In the genomic region with DNA sequence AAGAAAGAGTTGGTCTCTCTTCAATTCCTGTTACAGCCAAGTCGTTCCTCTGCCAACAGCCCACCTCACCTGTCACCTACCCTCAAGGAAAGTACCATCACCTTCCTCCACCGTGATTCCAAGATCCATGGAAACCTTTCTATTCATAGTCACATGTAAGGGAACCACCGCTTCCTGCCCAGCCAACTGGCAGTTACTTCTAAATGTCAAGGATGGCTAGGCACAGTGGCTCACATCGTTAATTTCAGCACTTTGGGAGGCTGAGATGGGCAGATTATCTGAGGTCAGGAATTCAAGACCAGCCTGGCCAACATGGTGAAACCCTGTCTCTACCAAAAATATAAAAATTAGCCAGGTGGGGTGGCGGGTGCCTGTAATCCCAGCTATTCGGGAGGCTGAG, we compare ENCODE assay signal across 22 cellular contexts.
DNase-seq lines count a peak whose midpoint lies in the region; ATAC-seq and TF ChIP-seq lines count a peak whose summit lies in the region.
"Had no signal": no experiment of that assay in that cellular context is flagged by ENCODE, and none has a peak within 500 bp of the region (broad histone marks: within the 10 kb centered on the region; RNA-seq: fewer than 3 reads in every experiment).

No MANE protein-coding gene starts in this region.

- H2AFZ ChIP-seq in OCI-LY1 (ENCODE audit: low read length) (no peak overlapping the region), trophoblast cell (ENCODE audit: insufficient read depth, low read length, poor library complexity) (no peak overlapping the region), hepatocyte (no peak overlapping the region)

- H3F3A ChIP-seq in OCI-LY1 (ENCODE audit: insufficient read depth, low read length), result no peaks in the 10 kb centered on the region

- peaks cover 66% of the 10 kb centered on the region for H3K4me1 ChIP-seq in CD4-positive, CD25-positive, alpha-beta regulatory T cell (ENCODE audit: control insufficient read depth, insufficient read depth, low read length, poor library complexity, severe bottlenecking)
- H3K4me1 ChIP-seq in OCI-LY1 (ENCODE audit: insufficient read depth, low read length, severe bottlenecking), result peaks cover 77% of the 10 kb centered on the region
- peaks cover 23 to 36% of the 10 kb centered on the region in 2 experiments for H3K4me1 ChIP-seq in trophoblast cell (ENCODE audit: control insufficient read depth in 1 of 2, insufficient read depth in 2 of 2, low read length in 2 of 2)
- H3K4me1 ChIP-seq in lower lobe of right lung, result peaks cover 26% of the 10 kb centered on the region
- peaks cover 24% of the 10 kb centered on the region for H3K4me1 ChIP-seq in hepatocyte (ENCODE audit: insufficient read depth)

- no peak overlapping the region for H3K4ac ChIP-seq in trophoblast cell (ENCODE audit: low read depth, low read length)

- peak overlapping the region; percentile 81 to 99 (median 95) for H3K27ac Mint-ChIP-seq in CD4-positive, CD25-positive, alpha-beta regulatory T cell
- H3K27ac Mint-ChIP-seq in central memory CD8-positive, alpha-beta T cell (ENCODE audit: low read depth), result peak overlapping the region; percentile 50
- H3K27ac Mint-ChIP-seq: activated CD4-positive, alpha-beta T cell treated with anti-CD3 and anti-CD28 coated beads for 36 hours; HFFc6; T-helper 1 cell treated with Interleukin-12 subunit alpha and Interleukin-12 subunit beta and Interleukin-4 antibody, amounts not matched to agents 30 μg/mL and 1 μg/mL, for 36 hours had no signal

- H3K9me3 ChIP-seq in CD4-positive, CD25-positive, alpha-beta regulatory T cell (ENCODE audit: control insufficient read depth in 2 of 2, low read length in 2 of 2), result peaks cover 10 to 14% of the 10 kb centered on the region in 2 experiments
- H3K9me3 ChIP-seq in OCI-LY1 (ENCODE audit: low read length) (no peaks in the 10 kb centered on the region), trophoblast cell (ENCODE audit: insufficient read depth, low read depth, low read length) (no peaks in the 10 kb centered on the region), lower lobe of right lung (no peaks in the 10 kb centered on the region), hepatocyte (ENCODE audit: low read depth) (no peaks in the 10 kb centered on the region)
- H3K9me3 ChIP-seq: upper lobe of right lung had no signal

- H3K4me2 ChIP-seq in OCI-LY1 (ENCODE audit: low read length) (no peak overlapping the region), trophoblast cell (ENCODE audit: low read length) (no peak overlapping the region), hepatocyte (no peak overlapping the region)

- H3K27me3 Mint-ChIP-seq in CD4-positive, CD25-positive, alpha-beta regulatory T cell, result no peaks in the 10 kb centered on the region
- no peaks in the 10 kb centered on the region for H3K27me3 Mint-ChIP-seq in central memory CD8-positive, alpha-beta T cell
- H3K27me3 Mint-ChIP-seq: activated CD4-positive, alpha-beta T cell treated with anti-CD3 and anti-CD28 coated beads for 36 hours; natural killer cell treated with Interleukin-12 subunit alpha and Interleukin-12 subunit beta and Interleukin-15 and Interleukin-18, amount 100 ng/mL, for 72 hours had no signal

- H3K18ac ChIP-seq in trophoblast cell (ENCODE audit: low read length), result peak overlapping the region; percentile 11

- H4K8ac ChIP-seq in trophoblast cell (ENCODE audit: low read depth, low read length), result no peak overlapping the region

- no peak overlapping the region for H3K4me3 ChIP-seq in CD4-positive, CD25-positive, alpha-beta regulatory T cell (ENCODE audit: low read depth, low read length)
- H3K4me3 ChIP-seq in OCI-LY1 (ENCODE audit: low read depth, low read length, poor library complexity, severe bottlenecking), result no peak overlapping the region
- H3K4me3 ChIP-seq in trophoblast cell (ENCODE audit: low read depth, low read length), result no peak overlapping the region
- no peak overlapping the region for H3K4me3 ChIP-seq in lower lobe of right lung
- H3K4me3 ChIP-seq in hepatocyte, result no peak overlapping the region
- H3K4me3 ChIP-seq: SK-N-MC, upper lobe of right lung had no signal

- TF ChIP-seq CTCF in OCI-LY1 (IDR thresholded peaks at IDR 0.05; ENCODE audit: low read length) (no peak), lower lobe of right lung (IDR thresholded peaks at IDR 0.05) (no peak), hepatocyte (IDR thresholded peaks at IDR 0.05; ENCODE audit: poor library complexity) (no peak)

- peak overlapping the region; percentile 31 to 68 (median 52) for H3K4me3 Mint-ChIP-seq in CD4-positive, CD25-positive, alpha-beta regulatory T cell
- no peak overlapping the region for H3K4me3 Mint-ChIP-seq in central memory CD8-positive, alpha-beta T cell
- H3K4me3 Mint-ChIP-seq: activated CD4-positive, alpha-beta T cell treated with anti-CD3 and anti-CD28 coated beads for 36 hours; activated T-cell treated with anti-CD3 and anti-CD28 coated beads, Interleukin-2, amount 50 U/mL, for 4 hours; HFFc6; natural killer cell treated with Interleukin-12 subunit alpha and Interleukin-12 subunit beta and Interleukin-15 and Interleukin-18, amount 100 ng/mL, for 72 hours; T-helper 1 cell treated with Interleukin-12 subunit alpha and Interleukin-12 subunit beta and Interleukin-4 antibody, amounts not matched to agents 30 μg/mL and 1 μg/mL, for 36 hours had no signal

- no peak for ATAC-seq in CD4-positive, CD25-positive, alpha-beta regulatory T cell (ENCODE audit: low read depth in 2 of 2)
- no peak for ATAC-seq in central memory CD8-positive, alpha-beta T cell (replicated peaks; ENCODE audit: extremely low read depth, poor library complexity, severe bottlenecking)
- ATAC-seq in lower lobe of right lung, result no peak
- ATAC-seq: activated CD4-positive, alpha-beta T cell treated with anti-CD3 and anti-CD28 coated beads for 36 hours; activated T-cell treated with anti-CD3 and anti-CD28 coated beads, Interleukin-2, amount 50 U/mL, for 4 hours; natural killer cell treated with Interleukin-12 subunit alpha and Interleukin-12 subunit beta and Interleukin-15 and Interleukin-18, amount 100 ng/mL, for 72 hours; right cardiac atrium; upper lobe of right lung had no signal

- peak overlapping the region; percentile 52 for H3K27ac ChIP-seq in CD4-positive, CD25-positive, alpha-beta regulatory T cell (ENCODE audit: insufficient read depth, low read length, poor library complexity, severe bottlenecking)
- H3K27ac ChIP-seq in OCI-LY1 (ENCODE audit: low read depth, low read length, poor library complexity, severe bottlenecking) (peak overlapping the region; percentile 36), trophoblast cell (ENCODE audit: low read depth, low read length) (no peak overlapping the region), lower lobe of right lung (no peak overlapping the region), hepatocyte (no peak overlapping the region)
- H3K27ac ChIP-seq: SK-N-MC, upper lobe of right lung had no signal

- peak overlapping the region; percentile 6 for H2AK5ac ChIP-seq in trophoblast cell (ENCODE audit: low read length)

- H4K91ac ChIP-seq in trophoblast cell (ENCODE audit: low read depth, low read length), result peak overlapping the region; percentile 20

- WGBS in trophoblast cell (ENCODE audit: extremely low coverage, insufficient coverage, insufficient read length), result no CpG with 5 or more reads among the region's 6 CpGs
- 95% methylated on average over 6 of the region's 6 CpGs for WGBS in hepatocyte (ENCODE audit: low lambda C conversion rate, missing lambda C conversion rate)

- H3K36me3 ChIP-seq in CD4-positive, CD25-positive, alpha-beta regulatory T cell (ENCODE audit: control insufficient read depth, insufficient read depth, low read length), result peaks cover 4% of the 10 kb centered on the region
- H3K36me3 ChIP-seq in OCI-LY1 (ENCODE audit: insufficient read depth, low read length) (peaks cover 7% of the 10 kb centered on the region; the same call in 1 of the 2 replicates), trophoblast cell (ENCODE audit: control insufficient read depth in 1 of 2, insufficient read depth in 2 of 2, low read length in 2 of 2) (no peaks in the 10 kb centered on the region), lower lobe of right lung (no peaks in the 10 kb centered on the region), hepatocyte (replicated peaks; ENCODE audit: insufficient read depth, low read depth) (no peaks in the 10 kb centered on the region)
- H3K36me3 ChIP-seq: upper lobe of right lung had no signal

- DNase-seq in CD4-positive, CD25-positive, alpha-beta regulatory T cell, result no peak
- no peak for DNase-seq in central memory CD8-positive, alpha-beta T cell (ENCODE audit: low spot score in 2 of 2)
- DNase-seq in trophoblast cell, result no peak
- DNase-seq in lower lobe of right lung, result no peak
- no peak for DNase-seq in NCI-H128 (lab: John Stamatoyannopoulos, UW; ENCODE audit: unreplicated experiment)
- no peak for DNase-seq in hepatocyte (ENCODE audit: low spot score)
- DNase-seq: activated CD4-positive, alpha-beta T cell treated with anti-CD3 and anti-CD28 coated beads for 36 hours; activated CD8-positive, alpha-beta memory T cell treated with anti-CD3 and anti-CD28 coated beads for 24 hours; activated naive CD4-positive, alpha-beta T cell treated with Interleukin-2 at 50 U/mL for 16 hours; activated T-cell treated with anti-CD3 and anti-CD28 coated beads, Interleukin-2, amount 50 U/mL, for 4 hours; dermis blood vessel endothelial cell; HFFc6; midbrain; NCI-H1694; right cardiac atrium; stimulated activated CD4-positive, alpha-beta T cell treated with anti-CD3 and anti-CD28 coated beads, Interleukin-2, amount 100 ng/mL, for 24 hours; substantia nigra; upper lobe of right lung had no signal

- H2BK12ac ChIP-seq in trophoblast cell (ENCODE audit: low read length), result peak overlapping the region; percentile 55

- H2BK120ac ChIP-seq in trophoblast cell (ENCODE audit: insufficient read depth, low read length, poor library complexity), result no peak overlapping the region

- H2BK5ac ChIP-seq in trophoblast cell (ENCODE audit: low read depth, low read length, poor library complexity), result no peak overlapping the region

- intact Hi-C loops in lower lobe of right lung (cut with DNase I), result no loop called here

- H3K79me2 ChIP-seq in OCI-LY1 (ENCODE audit: insufficient read depth, low read length), result peaks cover 68% of the 10 kb centered on the region
- H3K79me2 ChIP-seq in trophoblast cell (ENCODE audit: control insufficient read depth, insufficient read depth, low read length, poor library complexity), result peaks cover 2% of the 10 kb centered on the region
- peaks cover 18% of the 10 kb centered on the region for H3K79me2 ChIP-seq in hepatocyte

- H3K9me2 ChIP-seq in OCI-LY1 (ENCODE audit: low read depth, low read length), result no peaks in the 10 kb centered on the region
- H3K9me2 ChIP-seq in hepatocyte (replicated peaks; ENCODE audit: insufficient read depth), result no peaks in the 10 kb centered on the region

- H3K9ac ChIP-seq in OCI-LY1 (ENCODE audit: low read length), result no peak overlapping the region
- H3K9ac ChIP-seq in trophoblast cell (ENCODE audit: low read length), result no peak overlapping the region

- peaks cover 30% of the 10 kb centered on the region for H3K79me1 ChIP-seq in trophoblast cell (ENCODE audit: low read length)

- no peak overlapping the region for H3K14ac ChIP-seq in trophoblast cell (ENCODE audit: low read length)

- H4K20me1 ChIP-seq in OCI-LY1 (ENCODE audit: insufficient read depth, low read length) (no peaks in the 10 kb centered on the region), hepatocyte (ENCODE audit: insufficient read depth, poor library complexity, severe bottlenecking) (no peaks in the 10 kb centered on the region)

- peaks cover 40 to 92% (median 70%) of the 10 kb centered on the region in 4 donors for H3K4me1 Mint-ChIP-seq in CD4-positive, CD25-positive, alpha-beta regulatory T cell
- peaks cover 73% of the 10 kb centered on the region for H3K4me1 Mint-ChIP-seq in central memory CD8-positive, alpha-beta T cell

- H3K23ac ChIP-seq in trophoblast cell (ENCODE audit: low read length), result no peak overlapping the region

- H3K36me3 Mint-ChIP-seq in CD4-positive, CD25-positive, alpha-beta regulatory T cell, result peaks cover 11% of the 10 kb centered on the region
- H3K36me3 Mint-ChIP-seq in central memory CD8-positive, alpha-beta T cell (ENCODE audit: insufficient read depth), result peaks cover 1% of the 10 kb centered on the region
- H3K36me3 Mint-ChIP-seq: natural killer cell treated with Interleukin-12 subunit alpha and Interleukin-12 subunit beta and Interleukin-15 and Interleukin-18, amount 100 ng/mL, for 72 hours had no signal

- no peak overlapping the region for H4K12ac ChIP-seq in trophoblast cell (ENCODE audit: low read depth, low read length)

- peaks cover 4 to 17% (median 7%) of the 10 kb centered on the region in 7 donors for H3K9me3 Mint-ChIP-seq in CD4-positive, CD25-positive, alpha-beta regulatory T cell
- H3K9me3 Mint-ChIP-seq in central memory CD8-positive, alpha-beta T cell, result no peaks in the 10 kb centered on the region
- H3K9me3 Mint-ChIP-seq: activated T-cell treated with anti-CD3 and anti-CD28 coated beads, Interleukin-2, amount 50 U/mL, for 4 hours; HFFc6; natural killer cell treated with Interleukin-12 subunit alpha and Interleukin-12 subunit beta and Interleukin-15 and Interleukin-18, amount 100 ng/mL, for 72 hours; T-helper 1 cell treated with Interleukin-12 subunit alpha and Interleukin-12 subunit beta and Interleukin-4 antibody, amounts not matched to agents 30 μg/mL and 1 μg/mL, for 36 hours had no signal

- no peaks in the 10 kb centered on the region for H3K27me3 ChIP-seq in CD4-positive, CD25-positive, alpha-beta regulatory T cell (ENCODE audit: control insufficient read depth, insufficient read depth, low read length)
- H3K27me3 ChIP-seq in OCI-LY1 (ENCODE audit: insufficient read depth, low read length) (no peaks in the 10 kb centered on the region), trophoblast cell (ENCODE audit: insufficient read depth, low read length) (no peaks in the 10 kb centered on the region), lower lobe of right lung (ENCODE audit: low read depth) (no peaks in the 10 kb centered on the region), hepatocyte (no peaks in the 10 kb centered on the region)
- H3K27me3 ChIP-seq: upper lobe of right lung had no signal

Comparison
In these comparisons a context has a peak if more than half of its experiments do, and no peak if none do; other contexts are left out.
1. H3K27ac ChIP-seq: peak in CD4-positive, CD25-positive, alpha-beta regulatory T cell (single experiment) and OCI-LY1 (single experiment); none in trophoblast cell (single experiment), lower lobe of right lung (single experiment) and hepatocyte (single experiment).